Comparison of ENCODE assay signal across 8 cellular contexts in genomic region chr12:26938660-26939185, GRCh38. TPM values are rescaled to one million over a fixed set of nuclear protein-coding genes. Genes with fewer than 3 reads are reported as not detected.
DNase-seq lines count a peak whose midpoint lies in the region; ATAC-seq and TF ChIP-seq lines count a peak whose summit lies in the region.

No MANE protein-coding gene starts in this region.

- peak overlapping the region; percentile 97 for H3K4me3 ChIP-seq in BE2C (ENCODE audit: low read depth, low read length)

- H3K4me3 Mint-ChIP-seq in endothelial cell (ENCODE audit: unreplicated experiment) = peak overlapping the region; percentile 100
- peak overlapping the region; percentile 90 to 100 (median 94) for H3K4me3 Mint-ChIP-seq in naive thymus-derived CD8-positive, alpha-beta T cell

- H3K9me3 ChIP-seq in BE2C = no peaks in the 10 kb centered on the region

- no peaks in the 10 kb centered on the region for H3K9me3 Mint-ChIP-seq in endothelial cell (ENCODE audit: unreplicated experiment)
- no peaks in the 10 kb centered on the region for H3K9me3 Mint-ChIP-seq in naive thymus-derived CD8-positive, alpha-beta T cell

- H3K4me1 Mint-ChIP-seq in endothelial cell (ENCODE audit: unreplicated experiment) = peaks cover 27% of the 10 kb centered on the region
- H3K4me1 Mint-ChIP-seq in naive thymus-derived CD8-positive, alpha-beta T cell = peaks cover 22 to 81% (median 68%) of the 10 kb centered on the region in 4 donors

- TF ChIP-seq CTCF in BE2C (IDR thresholded peaks at IDR 0.05; ENCODE audit: low read depth, low read length) = no peak
- TF ChIP-seq CTCF in endothelial cell (IDR thresholded peaks at IDR 0.05; ENCODE audit: unreplicated experiment) = no peak

- peak overlapping the region; percentile 99 for H3K27ac Mint-ChIP-seq in endothelial cell (ENCODE audit: unreplicated experiment)
- H3K27ac Mint-ChIP-seq in naive thymus-derived CD8-positive, alpha-beta T cell = peak overlapping the region; percentile 90 to 100 (median 99)

- no peaks in the 10 kb centered on the region for H3K27me3 ChIP-seq in BE2C

- peaks cover 18% of the 10 kb centered on the region for H3K27me3 Mint-ChIP-seq in endothelial cell (ENCODE audit: unreplicated experiment)
- H3K27me3 Mint-ChIP-seq in naive thymus-derived CD8-positive, alpha-beta T cell = no peaks in the 10 kb centered on the region

- H3K4me1 ChIP-seq in BE2C = no peaks in the 10 kb centered on the region; the same call in 1 of the 2 replicates

- POLR2A ChIA-PET in naive thymus-derived CD8-positive, alpha-beta T cell (lab: Charles Lee) = interaction anchor here (0.8 to 1.6 kb wide), 6 partner anchors 13 to 107 kb away, joined by 3 to 9 read pairs (median 6); partner anchors contain the start of genes ITPR2, MED21 and TM7SF3

- peak; percentile 10 for ATAC-seq in GM19351 (IDR thresholded peaks at IDR 0.05; ENCODE audit: unreplicated experiment)
- ATAC-seq in HG03378 (IDR thresholded peaks at IDR 0.05; ENCODE audit: unreplicated experiment) = peak; percentile 13
- ATAC-seq in naive thymus-derived CD8-positive, alpha-beta T cell = peak; percentile 14 to 18

- no peaks in the 10 kb centered on the region for H3K36me3 ChIP-seq in BE2C

- DNase-seq in BE2C = no peak
- DNase-seq in T follicular helper cell (ENCODE audit: low read depth) = peak; percentile 7
- DNase-seq in endothelial cell (ENCODE audit: low spot score) = no peak
- peak in 6 of 10 donors; percentile 4 to 59 (median 18) for DNase-seq in naive thymus-derived CD8-positive, alpha-beta T cell
- no peak for DNase-seq in GM19240 (ENCODE audit: insufficient read length, low spot score)
- DNase-seq in ACHN = no peak

- peaks cover 9% of the 10 kb centered on the region for H3K36me3 Mint-ChIP-seq in endothelial cell (ENCODE audit: low read depth, unreplicated experiment)
- H3K36me3 Mint-ChIP-seq in naive thymus-derived CD8-positive, alpha-beta T cell = peaks cover 0 to 9% (median 7%) of the 10 kb centered on the region in 3 donors

- in situ Hi-C loops in ACHN (cut with HindIII; ENCODE audit: low pct_ligation_motif_present, low pct_unique_long_range_greater_than_20kb, low sequenced_read_pairs) = no loop called here

RNA-seq across cellular contexts. Expression of gene FGFR1OP2, which starts 0.5 kb away (rescaled TPM):
- polyA plus RNA-seq in BE2C (2012; ENCODE audit: insufficient read depth, insufficient read length, low read depth) = 30.2 TPM
- total RNA-seq in endothelial cell (ENCODE audit: unreplicated experiment) = 65.8 TPM
- total RNA-seq in naive thymus-derived CD8-positive, alpha-beta T cell = 10 to 100 TPM; 74.4 to 74.9 TPM
- polyA plus RNA-seq in naive thymus-derived CD8-positive, alpha-beta T cell = 10 to 100 TPM; 77.0 to 91.8 (median 81.4) TPM

RNA-seq across cellular contexts. Expression of gene INTS13, which starts 0.9 kb away (rescaled TPM):
- polyA plus RNA-seq in BE2C (2012; ENCODE audit: insufficient read depth, insufficient read length, low read depth) = 18.9 TPM
- total RNA-seq in endothelial cell (ENCODE audit: unreplicated experiment) = 20.0 TPM
- total RNA-seq in naive thymus-derived CD8-positive, alpha-beta T cell = 10 to 100 TPM; 18.3 to 19.5 TPM
- polyA plus RNA-seq in naive thymus-derived CD8-positive, alpha-beta T cell = 10 to 100 TPM; 13.3 to 26.2 (median 16.1) TPM

Comparison
In these comparisons a context has a peak if more than half of its experiments do, and no peak if none do; other contexts are left out.
1. DNase-seq: peak in T follicular helper cell (single experiment) and naive thymus-derived CD8-positive, alpha-beta T cell (6 of 10); none in BE2C (single experiment), endothelial cell (single experiment), GM19240 (single experiment) and ACHN (single experiment).
2. Peak in every context shown above with its lines, with median percentiles within 50 percentile points of each other: ATAC-seq.